10 cellular contexts compared by ENCODE assay signal in the genomic region with DNA sequence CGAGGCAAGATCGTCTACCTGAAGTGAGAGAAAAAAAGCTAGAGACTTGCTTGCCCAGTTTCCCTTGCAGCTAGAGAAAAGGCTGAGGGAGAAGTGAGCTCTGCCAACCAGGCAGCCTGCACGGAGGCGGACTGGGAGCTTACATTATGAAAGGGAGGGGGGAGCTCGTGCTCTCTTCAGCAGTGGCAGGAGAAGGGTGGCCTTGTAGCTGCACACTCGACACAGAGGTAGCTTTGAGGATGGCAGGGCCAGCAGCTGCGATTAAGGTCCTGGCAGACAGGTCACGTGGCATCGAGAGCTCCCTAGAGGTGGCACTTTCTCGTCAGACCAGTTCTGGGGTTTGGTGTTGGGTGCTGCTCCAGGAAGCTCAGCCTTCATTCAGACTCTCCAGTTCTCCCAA. TPM values are rescaled to one million over a fixed set of nuclear protein-coding genes. Genes with fewer than 3 reads are reported as not detected.
DNase-seq lines count a peak whose midpoint lies in the region; ATAC-seq and TF ChIP-seq lines count a peak whose summit lies in the region.
"Had no signal": no experiment of that assay in that cellular context is flagged by ENCODE, and none has a peak within 500 bp of the region (broad histone marks: within the 10 kb centered on the region; RNA-seq: fewer than 3 reads in every experiment).

No MANE protein-coding gene starts in this region.

- CTCF ChIA-PET in HCT116 (lab: Charles Lee), result interaction anchor here (1.6 kb wide), 1 partner anchor 28 kb away, joined by 7 read pairs; a partner anchor contains a TSS

- H3K27me3 ChIP-seq in HCT116 (ENCODE audit: insufficient read depth, low read length) (no peaks in the 10 kb centered on the region), osteoblast (ENCODE audit: insufficient read depth, low read length) (no peaks in the 10 kb centered on the region)
- H3K27me3 ChIP-seq: tibial artery had no signal

- H3K9me3 ChIP-seq in HCT116 (ENCODE audit: control insufficient read depth in 1 of 2, insufficient read depth in 1 of 2, low read depth in 1 of 2, low read length in 2 of 2) (no peaks in the 10 kb centered on the region), osteoblast (ENCODE audit: low read depth, low read length) (no peaks in the 10 kb centered on the region)
- H3K9me3 ChIP-seq: tibial artery had no signal

- H3K4me2 ChIP-seq in HCT116 (ENCODE audit: low read length) (peak overlapping the region; percentile 39), osteoblast (ENCODE audit: insufficient read depth, low read length) (peak overlapping the region; percentile 5)

- H3K79me2 ChIP-seq in HCT116 (ENCODE audit: insufficient read depth, low read length), result no peaks in the 10 kb centered on the region
- H3K79me2 ChIP-seq in osteoblast (ENCODE audit: insufficient read depth, low read length), result no peaks in the 10 kb centered on the region

- peaks cover 3 to 7% of the 10 kb centered on the region in 2 experiments; a peak in 3 of 4 replicates for H3K4me1 ChIP-seq in HCT116 (ENCODE audit: control insufficient read depth in 1 of 2, insufficient read depth in 2 of 2, low read length in 2 of 2)
- peaks cover 15% of the 10 kb centered on the region for H3K4me1 ChIP-seq in osteoblast (ENCODE audit: insufficient read depth, low read length)
- H3K4me1 ChIP-seq: tibial artery had no signal

- H2AFZ ChIP-seq in HCT116 (ENCODE audit: low read depth, low read length, poor library complexity, severe bottlenecking) (no peak overlapping the region), osteoblast (ENCODE audit: low read length) (peak overlapping the region; percentile 69)

- H3K36me3 ChIP-seq in HCT116 (ENCODE audit: control insufficient read depth in 1 of 2, insufficient read depth in 2 of 2, low read length in 2 of 2), result no peaks in the 10 kb centered on the region
- no peaks in the 10 kb centered on the region for H3K36me3 ChIP-seq in osteoblast (ENCODE audit: insufficient read depth, low read length)
- H3K36me3 ChIP-seq: tibial artery had no signal

- POLR2A ChIA-PET in HCT116 (lab: Charles Lee), result no interaction called here

- TF ChIP-seq CTCF in HCT116 (IDR thresholded peaks at IDR 0.05 in 2 of 3, conservative IDR thresholded peaks at IDR 0.05 in 1 of 3; ENCODE audit: borderline replicate concordance in 1 of 3, insufficient read depth in 1 of 3, low read depth in 2 of 3, low read length in 2 of 3) (no peak), osteoblast (IDR thresholded peaks at IDR 0.05; ENCODE audit: extremely low read depth, low read depth, low read length) (no peak), foreskin fibroblast (IDR thresholded peaks at IDR 0.05; ENCODE audit: low read depth, low read length) (no peak)

- TF ChIP-seq POLR2A in HCT116 (IDR thresholded peaks at IDR 0.05; ENCODE audit: borderline replicate concordance, extremely low read depth, insufficient read depth, insufficient read length), result no peak

- no peak for TF ChIP-seq RAD21 in HCT116 (IDR thresholded peaks at IDR 0.05; ENCODE audit: low read depth)

- no peak overlapping the region for H3K9ac ChIP-seq in HCT116 (ENCODE audit: low read length)

- intact Hi-C loops in HCT116 (cut with micrococcal nuclease), result loop anchor here (10.0 kb wide), 1 partner anchor 891 kb away; no protein-coding TSS in a partner anchor

- ATAC-seq in HCT116 (peak; percentile 84), esophagus mucosa (peak; percentile 97), GM21529 (IDR thresholded peaks at IDR 0.05; ENCODE audit: unreplicated experiment) (no peak), GM19467 (IDR thresholded peaks at IDR 0.05; ENCODE audit: unreplicated experiment) (no peak)

- H4K20me1 ChIP-seq in HCT116 (ENCODE audit: insufficient read depth) (no peaks in the 10 kb centered on the region), osteoblast (ENCODE audit: insufficient read depth, low read length) (no peaks in the 10 kb centered on the region)

- RAD21 ChIA-PET in HCT116 (lab: Charles Lee; ENCODE audit: low non-redundant PET in 1 of 2, low total read pairs in 2 of 2, uncharacterized antibody in 2 of 2, unreplicated experiment in 2 of 2), result no interaction called here

- no peaks in the 10 kb centered on the region for H3K9me2 ChIP-seq in HCT116 (ENCODE audit: insufficient read depth)

- H3K27ac ChIP-seq in HCT116 (ENCODE audit: low read depth, low read length) (no peak overlapping the region), osteoblast (ENCODE audit: low read depth, low read length) (no peak overlapping the region)
- H3K27ac ChIP-seq: tibial artery had no signal

- H3K4me3 ChIP-seq in HCT116 (replicated peaks in 1 of 2; ENCODE audit: low read depth in 1 of 2, low read length in 2 of 2), result no peak overlapping the region
- peak overlapping the region; percentile 2 for H3K4me3 ChIP-seq in osteoblast (ENCODE audit: insufficient read depth, low read length)
- H3K4me3 ChIP-seq in foreskin fibroblast (ENCODE audit: low read depth in 1 of 2, low read length in 2 of 2), result no peak overlapping the region
- H3K4me3 ChIP-seq: tibial artery had no signal

- DNase-seq in HCT116 (ENCODE audit: low read depth, low spot score) (peak; percentile 8), NCI-H2196 treated with DMSO at 0.1 percent for 48 hours (lab: John Stamatoyannopoulos, UW; ENCODE audit: unreplicated experiment) (peak; percentile 77), osteoblast (ENCODE audit: insufficient read length, low spot score, missing footprints) (no peak), foreskin fibroblast (no peak), GOT3 (lab: John Stamatoyannopoulos, UW) (no peak)
- DNase-seq: activated CD4-positive, alpha-beta T cell treated with anti-CD3 and anti-CD28 coated beads for 48 hours; tibial artery had no signal

- BruUV-seq in HCT116 (replicated peaks; lab: Mats Ljungman, UMichigan), result no TSS peak

TF ChIP-seq in HCT116, 20 proteins besides CTCF, POLR2A, EP300 and RAD21 (continues in another document):
- no peak for TF ChIP-seq CBX3 (IDR thresholded peaks at IDR 0.05; ENCODE audit: low read depth)
- TF ChIP-seq ELF1 (IDR thresholded peaks at IDR 0.05; ENCODE audit: borderline replicate concordance, low read depth), result no peak
- TF ChIP-seq, protein P1, sequence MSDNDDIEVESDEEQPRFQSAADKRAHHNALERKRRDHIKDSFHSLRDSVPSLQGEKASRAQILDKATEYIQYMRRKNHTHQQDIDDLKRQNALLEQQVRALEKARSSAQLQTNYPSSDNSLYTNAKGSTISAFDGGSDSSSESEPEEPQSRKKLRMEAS (IDR thresholded peaks at IDR 0.05), result no peak
- TF ChIP-seq SIN3A (IDR thresholded peaks at IDR 0.05; ENCODE audit: low read depth), result no peak
- no peak for TF ChIP-seq SRF (IDR thresholded peaks at IDR 0.05; ENCODE audit: low read depth)
- no peak for TF ChIP-seq EGR1 (IDR thresholded peaks at IDR 0.05; ENCODE audit: low read depth)
- TF ChIP-seq EZH2 (IDR thresholded peaks at IDR 0.05), result no peak
- TF ChIP-seq, protein P2, sequence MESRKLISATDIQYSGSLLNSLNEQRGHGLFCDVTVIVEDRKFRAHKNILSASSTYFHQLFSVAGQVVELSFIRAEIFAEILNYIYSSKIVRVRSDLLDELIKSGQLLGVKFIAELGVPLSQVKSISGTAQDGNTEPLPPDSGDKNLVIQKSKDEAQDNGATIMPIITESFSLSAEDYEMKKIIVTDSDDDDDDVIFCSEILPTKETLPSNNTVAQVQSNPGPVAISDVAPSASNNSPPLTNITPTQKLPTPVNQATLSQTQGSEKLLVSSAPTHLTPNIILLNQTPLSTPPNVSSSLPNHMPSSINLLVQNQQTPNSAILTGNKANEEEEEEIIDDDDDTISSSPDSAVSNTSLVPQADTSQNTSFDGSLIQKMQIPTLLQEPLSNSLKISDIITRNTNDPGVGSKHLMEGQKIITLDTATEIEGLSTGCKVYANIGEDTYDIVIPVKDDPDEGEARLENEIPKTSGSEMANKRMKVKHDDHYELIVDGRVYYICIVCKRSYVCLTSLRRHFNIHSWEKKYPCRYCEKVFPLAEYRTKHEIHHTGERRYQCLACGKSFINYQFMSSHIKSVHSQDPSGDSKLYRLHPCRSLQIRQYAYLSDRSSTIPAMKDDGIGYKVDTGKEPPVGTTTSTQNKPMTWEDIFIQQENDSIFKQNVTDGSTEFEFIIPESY (IDR thresholded peaks at IDR 0.05; ENCODE audit: extremely low read depth, insufficient replicate concordance, low read length), result no peak
- TF ChIP-seq, protein P3, sequence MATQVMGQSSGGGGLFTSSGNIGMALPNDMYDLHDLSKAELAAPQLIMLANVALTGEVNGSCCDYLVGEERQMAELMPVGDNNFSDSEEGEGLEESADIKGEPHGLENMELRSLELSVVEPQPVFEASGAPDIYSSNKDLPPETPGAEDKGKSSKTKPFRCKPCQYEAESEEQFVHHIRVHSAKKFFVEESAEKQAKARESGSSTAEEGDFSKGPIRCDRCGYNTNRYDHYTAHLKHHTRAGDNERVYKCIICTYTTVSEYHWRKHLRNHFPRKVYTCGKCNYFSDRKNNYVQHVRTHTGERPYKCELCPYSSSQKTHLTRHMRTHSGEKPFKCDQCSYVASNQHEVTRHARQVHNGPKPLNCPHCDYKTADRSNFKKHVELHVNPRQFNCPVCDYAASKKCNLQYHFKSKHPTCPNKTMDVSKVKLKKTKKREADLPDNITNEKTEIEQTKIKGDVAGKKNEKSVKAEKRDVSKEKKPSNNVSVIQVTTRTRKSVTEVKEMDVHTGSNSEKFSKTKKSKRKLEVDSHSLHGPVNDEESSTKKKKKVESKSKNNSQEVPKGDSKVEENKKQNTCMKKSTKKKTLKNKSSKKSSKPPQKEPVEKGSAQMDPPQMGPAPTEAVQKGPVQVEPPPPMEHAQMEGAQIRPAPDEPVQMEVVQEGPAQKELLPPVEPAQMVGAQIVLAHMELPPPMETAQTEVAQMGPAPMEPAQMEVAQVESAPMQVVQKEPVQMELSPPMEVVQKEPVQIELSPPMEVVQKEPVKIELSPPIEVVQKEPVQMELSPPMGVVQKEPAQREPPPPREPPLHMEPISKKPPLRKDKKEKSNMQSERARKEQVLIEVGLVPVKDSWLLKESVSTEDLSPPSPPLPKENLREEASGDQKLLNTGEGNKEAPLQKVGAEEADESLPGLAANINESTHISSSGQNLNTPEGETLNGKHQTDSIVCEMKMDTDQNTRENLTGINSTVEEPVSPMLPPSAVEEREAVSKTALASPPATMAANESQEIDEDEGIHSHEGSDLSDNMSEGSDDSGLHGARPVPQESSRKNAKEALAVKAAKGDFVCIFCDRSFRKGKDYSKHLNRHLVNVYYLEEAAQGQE (IDR thresholded peaks at IDR 0.05; ENCODE audit: low read depth), result no peak
- no peak for TF ChIP-seq ZFX (IDR thresholded peaks at IDR 0.05)
- TF ChIP-seq POLR2AphosphoS5 (IDR thresholded peaks at IDR 0.05; ENCODE audit: low read depth, low read length), result no peak
- no peak for TF ChIP-seq CEBPB (IDR thresholded peaks at IDR 0.05; ENCODE audit: low read depth)
- TF ChIP-seq ZNF274 (IDR thresholded peaks at IDR 0.05; ENCODE audit: low read depth, low read length), result no peak
- TF ChIP-seq, protein P4, sequence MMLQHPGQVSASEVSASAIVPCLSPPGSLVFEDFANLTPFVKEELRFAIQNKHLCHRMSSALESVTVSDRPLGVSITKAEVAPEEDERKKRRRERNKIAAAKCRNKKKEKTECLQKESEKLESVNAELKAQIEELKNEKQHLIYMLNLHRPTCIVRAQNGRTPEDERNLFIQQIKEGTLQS (IDR thresholded peaks at IDR 0.05), result no peak

RNA-seq across cellular contexts. Expression of a gene that starts 26.7 kb away (rescaled TPM):
- total RNA-seq in HCT116 (2021; ENCODE audit: unreplicated experiment) (0.20 TPM), esophagus mucosa (0.76 TPM), osteoblast (1.8 and 5.3 TPM in 2 replicates)
- polyA plus RNA-seq in HCT116 (2012), result 0.09 and 0.12 TPM in 2 replicates

Comparison
In these comparisons a context has a peak if more than half of its experiments do, and no peak if none do; other contexts are left out.
1. ATAC-seq: peak in HCT116 (single experiment) and esophagus mucosa (single experiment); none in GM21529 (single experiment) and GM19467 (single experiment).
2. DNase-seq: peak in HCT116 (single experiment) and NCI-H2196 treated with DMSO at 0.1 percent for 48 hours (single experiment); none in osteoblast (single experiment), foreskin fibroblast (0 of 2) and GOT3 (single experiment).